ENCODE assay signal across 1 cellular context in the genomic region with DNA sequence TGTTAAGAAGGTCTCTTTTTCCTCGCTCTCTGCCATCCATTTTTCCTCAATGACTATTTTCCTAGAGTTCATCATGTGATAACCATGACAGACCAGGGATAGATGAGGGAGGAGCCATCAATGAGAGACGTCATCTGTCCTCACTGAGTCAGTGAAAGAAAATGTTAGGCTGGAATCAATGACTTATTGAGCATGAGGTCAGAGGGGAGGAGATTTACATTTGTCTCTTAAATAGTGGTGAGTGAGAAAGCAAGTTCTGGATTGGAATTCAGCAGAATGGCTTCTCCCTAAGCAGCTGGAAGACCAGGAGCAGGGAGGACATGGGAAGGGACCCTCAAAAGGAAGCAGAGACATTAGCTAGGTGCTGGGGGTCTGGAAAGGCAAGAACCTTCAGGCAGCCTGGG.
TF ChIP-seq lines count a peak whose summit lies in the region.

No MANE protein-coding gene starts in this region.

TF ChIP-seq in SK-N-SH treated with all-trans-retinoic acid at 6 μM for 48 hours, 23 proteins besides CTCF, POLR2A, EP300 and RAD21 (continued from another document):
- TF ChIP-seq PPARA (CRISPR knock-in tag; IDR thresholded peaks at IDR 0.05; ENCODE audit: borderline replicate concordance) = no peak
- TF ChIP-seq, protein P1, sequence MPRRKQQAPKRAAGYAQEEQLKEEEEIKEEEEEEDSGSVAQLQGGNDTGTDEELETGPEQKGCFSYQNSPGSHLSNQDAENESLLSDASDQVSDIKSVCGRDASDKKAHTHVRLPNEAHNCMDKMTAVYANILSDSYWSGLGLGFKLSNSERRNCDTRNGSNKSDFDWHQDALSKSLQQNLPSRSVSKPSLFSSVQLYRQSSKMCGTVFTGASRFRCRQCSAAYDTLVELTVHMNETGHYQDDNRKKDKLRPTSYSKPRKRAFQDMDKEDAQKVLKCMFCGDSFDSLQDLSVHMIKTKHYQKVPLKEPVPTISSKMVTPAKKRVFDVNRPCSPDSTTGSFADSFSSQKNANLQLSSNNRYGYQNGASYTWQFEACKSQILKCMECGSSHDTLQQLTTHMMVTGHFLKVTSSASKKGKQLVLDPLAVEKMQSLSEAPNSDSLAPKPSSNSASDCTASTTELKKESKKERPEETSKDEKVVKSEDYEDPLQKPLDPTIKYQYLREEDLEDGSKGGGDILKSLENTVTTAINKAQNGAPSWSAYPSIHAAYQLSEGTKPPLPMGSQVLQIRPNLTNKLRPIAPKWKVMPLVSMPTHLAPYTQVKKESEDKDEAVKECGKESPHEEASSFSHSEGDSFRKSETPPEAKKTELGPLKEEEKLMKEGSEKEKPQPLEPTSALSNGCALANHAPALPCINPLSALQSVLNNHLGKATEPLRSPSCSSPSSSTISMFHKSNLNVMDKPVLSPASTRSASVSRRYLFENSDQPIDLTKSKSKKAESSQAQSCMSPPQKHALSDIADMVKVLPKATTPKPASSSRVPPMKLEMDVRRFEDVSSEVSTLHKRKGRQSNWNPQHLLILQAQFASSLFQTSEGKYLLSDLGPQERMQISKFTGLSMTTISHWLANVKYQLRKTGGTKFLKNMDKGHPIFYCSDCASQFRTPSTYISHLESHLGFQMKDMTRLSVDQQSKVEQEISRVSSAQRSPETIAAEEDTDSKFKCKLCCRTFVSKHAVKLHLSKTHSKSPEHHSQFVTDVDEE (CRISPR knock-in tag; IDR thresholded peaks at IDR 0.05) = no peak
